ENCODE assay signal across 7 cellular contexts in genomic region chr14:39015360-39015961, GRCh38.
A peak's percentile ranks its signal among the peaks of the same experiment; 100 is the strongest.
DNase-seq lines count a peak whose midpoint lies in the region; ATAC-seq, FAIRE-seq and TF ChIP-seq lines count a peak whose summit lies in the region.

No MANE protein-coding gene starts in this region.

- DNase-seq in EL = peak; percentile 44
- peak; percentile 50 for DNase-seq in HT-29 (ENCODE audit: low spot score)
- DNase-seq in OCI-M1 (lab: John Stamatoyannopoulos, UW) = peak; percentile 63
- no peak for DNase-seq in H1 (ENCODE audit: low read depth in 1 of 2, low spot score in 2 of 2)
- peak; percentile 2 for DNase-seq in naive B cell
- no peak for DNase-seq in activated CD4-positive, CD25-positive, alpha-beta regulatory T cell treated with anti-CD3 and anti-CD28 coated beads, Interleukin-2, amount 50 U/mL, for 72 hours

- peak; percentile 80 to 85 for TF ChIP-seq RAD21 in H1 (IDR thresholded peaks at IDR 0.05 in 1 of 2, conservative IDR thresholded peaks at IDR 0.05 in 1 of 2; ENCODE audit: low read depth in 2 of 2, low read length in 2 of 2)

- H2BK20ac ChIP-seq in H1 (ENCODE audit: low read length) = no peak overlapping the region

- no peak overlapping the region for H2BK15ac ChIP-seq in H1 (ENCODE audit: low read length)

- no peak overlapping the region for H2AFZ ChIP-seq in H1 (ENCODE audit: low read length)

- no peak overlapping the region for H3K9ac ChIP-seq in H1 (replicated peaks in 1 of 4; ENCODE audit: extremely low read depth in 1 of 4, low read depth in 3 of 4, low read length in 3 of 4)

- H3K36me3 Mint-ChIP-seq in naive B cell = no peaks in the 10 kb centered on the region

- no peaks in the 10 kb centered on the region for H3K27me3 ChIP-seq in H1 (replicated peaks in 1 of 4; ENCODE audit: control insufficient read depth in 3 of 4, extremely low read depth in 1 of 4, insufficient read depth in 3 of 4, low read length in 3 of 4)

- H3K4me2 ChIP-seq in H1 (ENCODE audit: insufficient read depth in 1 of 2, low read depth in 2 of 2, low read length in 2 of 2) = no peak overlapping the region

- H3K4me1 Mint-ChIP-seq in naive B cell = no peaks in the 10 kb centered on the region

- no peak overlapping the region for H4K91ac ChIP-seq in H1 (replicated peaks; ENCODE audit: insufficient read length, low read length)

- CTCF ChIA-PET in H1 (lab: Charles Lee; ENCODE audit: partially characterized antibody) = interaction anchor here (0.6 to 3.9 kb wide), 43 partner anchors 9 to 807 kb away, joined by 3 to 49 read pairs (median 4); no protein-coding TSS in a partner anchor

- no peak overlapping the region for H2BK5ac ChIP-seq in H1 (ENCODE audit: low read depth, low read length)

- H3K14ac ChIP-seq in H1 (ENCODE audit: insufficient read length) = no peak overlapping the region

- no peak overlapping the region for H3K4me3 Mint-ChIP-seq in naive B cell

- peaks cover 0 to 2% (median 0%) of the 10 kb centered on the region in 7 donors for H3K9me3 Mint-ChIP-seq in naive B cell

- ATAC-seq in GM19438 (IDR thresholded peaks at IDR 0.05; ENCODE audit: low read depth, unreplicated experiment) = peak; percentile 84
- no peak for ATAC-seq in naive B cell (ENCODE audit: low read depth in 2 of 2)

- H3K79me2 ChIP-seq in H1 (ENCODE audit: control insufficient read depth in 1 of 2, insufficient read depth in 2 of 2, low read length in 2 of 2) = no peaks in the 10 kb centered on the region

- no peaks in the 10 kb centered on the region for H3K79me1 ChIP-seq in H1 (ENCODE audit: low read depth, low read length)

- no peak overlapping the region for H4K5ac ChIP-seq in H1 (ENCODE audit: insufficient read length, low read depth, low read length)

- H3K18ac ChIP-seq in H1 (ENCODE audit: extremely low read depth, low read length) = no peak overlapping the region

- no peak overlapping the region for H2AK5ac ChIP-seq in H1 (ENCODE audit: low read depth, low read length)

- WGBS in H1 (ENCODE audit: extremely low coverage in 1 of 2, insufficient coverage in 1 of 2, insufficient read length in 1 of 2, insufficient replicate concordance in 2 of 2, low coverage in 1 of 2, low lambda C conversion rate in 2 of 2, missing lambda C conversion rate in 1 of 2), 2 experiments = 35% methylated on average over 5 of the region's 5 CpGs; no CpG with 5 or more reads in 1 of the 2 experiments

- no peak overlapping the region for H4K8ac ChIP-seq in H1 (ENCODE audit: extremely low read depth, insufficient read depth, low read length)

- no peak overlapping the region for H3K27ac ChIP-seq in H1 (ENCODE audit: low read depth, low read length)

- H2BK12ac ChIP-seq in H1 (ENCODE audit: low read depth, low read length) = no peak overlapping the region

- H3K23me2 ChIP-seq in H1 (ENCODE audit: low read depth, low read length) = 0 out of 2 replicates have a peak, but pooled peaks cover 1% of the 10 kb centered on the region

- POLR2A ChIA-PET in H1 (lab: Charles Lee; ENCODE audit: partially characterized antibody) = interaction anchor here (0.6 to 1.4 kb wide), 3 partner anchors 160 to 417 kb away, joined by 3 read pairs; partner anchors contain the start of gene PNN

- H3K56ac ChIP-seq in H1 (replicated peaks; ENCODE audit: insufficient read length, low read depth, low read length) = no peak overlapping the region

- peak in 2 of 3 experiments; percentile 52 to 72; a peak in 2 of 4 replicates for TF ChIP-seq CTCF in H1 (IDR thresholded peaks at IDR 0.05; ENCODE audit: control extremely low read depth in 1 of 3, insufficient read depth in 1 of 3, low read depth in 1 of 3, low read length in 3 of 3)

- no peak overlapping the region for H2BK120ac ChIP-seq in H1 (replicated peaks; ENCODE audit: low read depth, low read length)

- no peak overlapping the region for H3K27ac Mint-ChIP-seq in naive B cell

- no peaks in the 10 kb centered on the region for H4K20me1 ChIP-seq in H1 (replicated peaks in 1 of 2; ENCODE audit: control insufficient read depth in 1 of 2, insufficient read depth in 2 of 2, low read length in 2 of 2)

- H3K23ac ChIP-seq in H1 (ENCODE audit: insufficient read length) = no peak overlapping the region

- H3K27me3 Mint-ChIP-seq in naive B cell = no peaks in the 10 kb centered on the region

- H3K9me3 ChIP-seq in H1 (ENCODE audit: insufficient read depth in 2 of 2, low read depth in 1 of 2, low read length in 1 of 2) = no peaks in the 10 kb centered on the region

- peak; percentile 87 for FAIRE-seq in H1 (lab: Jason Lieb, UNC)

- no peak for TF ChIP-seq EP300 in H1 (IDR thresholded peaks at IDR 0.05; ENCODE audit: borderline replicate concordance in 1 of 2, low read depth in 2 of 2, low read length in 2 of 2)

- no peaks in the 10 kb centered on the region for H3K36me3 ChIP-seq in H1 (ENCODE audit: control insufficient read depth in 2 of 4, insufficient read depth in 4 of 4, low read length in 3 of 4)

- no peak overlapping the region for H3K4me3 ChIP-seq in H1 (ENCODE audit: extremely low read depth in 1 of 4, insufficient read depth in 2 of 4, low read depth in 3 of 4, low read length in 4 of 4)

- H3K4me1 ChIP-seq in H1 (replicated peaks in 1 of 4; ENCODE audit: control insufficient read depth in 3 of 4, insufficient read depth in 4 of 4, low read length in 3 of 4) = no peaks in the 10 kb centered on the region

- H3K4ac ChIP-seq in H1 (replicated peaks; ENCODE audit: insufficient read length, low read depth, low read length) = no peak overlapping the region

- TF ChIP-seq POLR2A in H1 (IDR thresholded peaks at IDR 0.05; ENCODE audit: control extremely low read depth in 1 of 2, low read depth in 2 of 2, low read length in 2 of 2) = no peak

TF ChIP-seq in H1, 55 proteins besides CTCF, POLR2A, EP300 and RAD21:
- TF ChIP-seq ZNF274 (IDR thresholded peaks at IDR 0.05; ENCODE audit: borderline replicate concordance, extremely low read depth, low read length) (no peak), SIN3A (conservative IDR thresholded peaks at IDR 0.05 in 1 of 2, IDR thresholded peaks at IDR 0.05 in 1 of 2; ENCODE audit: low read depth in 1 of 2, low read length in 2 of 2) (no peak), BCL11A (IDR thresholded peaks at IDR 0.05; ENCODE audit: low read depth in 2 of 2, low read length in 2 of 2) (no peak), RXRA (IDR thresholded peaks at IDR 0.05; ENCODE audit: insufficient read depth, low read depth, low read length) (no peak), GTF2F1 (IDR thresholded peaks at IDR 0.05; ENCODE audit: borderline replicate concordance, low read depth, low read length) (no peak), KDM4A (IDR thresholded peaks at IDR 0.05; ENCODE audit: low read depth, low read length, severe bottlenecking) (no peak), TAF7 (optimal IDR thresholded peaks at IDR 0.05; ENCODE audit: borderline replicate concordance, low read depth, low read length) (no peak), SAP30 (IDR thresholded peaks at IDR 0.05; ENCODE audit: insufficient read depth, insufficient replicate concordance, low read length) (no peak), SRF (IDR thresholded peaks at IDR 0.05; ENCODE audit: low read depth, low read length) (no peak), MAX (IDR thresholded peaks at IDR 0.05) (no peak), CHD1 (IDR thresholded peaks at IDR 0.05; ENCODE audit: low read depth, low read length) (no peak)
TF ChIP-seq in H1: peak in this region for 0.

Comparison
In these comparisons a context has a peak if more than half of its experiments do, and no peak if none do; other contexts are left out.
1. DNase-seq: peak in EL (single experiment), HT-29 (single experiment), OCI-M1 (single experiment) and naive B cell (single experiment); none in H1 (0 of 2) and activated CD4-positive, CD25-positive, alpha-beta regulatory T cell treated with anti-CD3 and anti-CD28 coated beads, Interleukin-2, amount 50 U/mL, for 72 hours (single experiment).